ENCODE assay signal across 1 cellular context in genomic region chr4:44678094-44679023, GRCh38.
TF ChIP-seq lines count a peak whose summit lies in the region.

GUF1 (plus strand) TSS chr4:44678420; CDS start chr4:44678623, 203 bp downstream.

TF ChIP-seq in K562, 482 proteins besides CTCF, POLR2A, EP300 and RAD21 (continued from another document and continues in another):
- TF ChIP-seq ZNF318 (IDR thresholded peaks at IDR 0.05; ENCODE audit: borderline replicate concordance in 1 of 2, low read depth in 1 of 2) (no peak), POLR2AphosphoS5 (IDR thresholded peaks at IDR 0.05; ENCODE audit: control insufficient read depth, insufficient read depth, low read depth, low read length) (peak; percentile 83), HDAC3 (IDR thresholded peaks at IDR 0.05; ENCODE audit: borderline replicate concordance, partially characterized antibody) (no peak), KAT7 (CRISPR knock-in tag; IDR thresholded peaks at IDR 0.05; ENCODE audit: borderline replicate concordance) (no peak), LEF1 (IDR thresholded peaks at IDR 0.05) (peak; percentile 21; the same call in 1 of the 2 replicates), ZKSCAN3 (CRISPR knock-in tag; IDR thresholded peaks at IDR 0.05) (no peak), ELF1 (tag; IDR thresholded peaks at IDR 0.05) (peak; percentile 96), XRCC5 (IDR thresholded peaks at IDR 0.05; ENCODE audit: low read depth, low read length) (no peak; the same call in 1 of the 2 replicates), DEAF1 (CRISPR knock-in tag; IDR thresholded peaks at IDR 0.05) (no peak), ADNP (tag; IDR thresholded peaks at IDR 0.05) (no peak), ZMIZ1 (IDR thresholded peaks at IDR 0.05; ENCODE audit: low read depth in 2 of 2, low read length in 2 of 2) (no peak), GATAD2B (IDR thresholded peaks at IDR 0.05; ENCODE audit: borderline replicate concordance) (no peak), ARID3A (IDR thresholded peaks at IDR 0.05; ENCODE audit: borderline replicate concordance, low read depth, low read length) (no peak), BMI1 (IDR thresholded peaks at IDR 0.05; ENCODE audit: low read length) (no peak), ZSCAN32 (CRISPR knock-in tag; IDR thresholded peaks at IDR 0.05) (0 out of 2 replicates have a peak, but pooled peaks have one; percentile 32), ZNF212 (CRISPR knock-in tag; IDR thresholded peaks at IDR 0.05) (no peak), CCAR2 (IDR thresholded peaks at IDR 0.05; ENCODE audit: low read depth, low read length) (no peak), MCM5 (IDR thresholded peaks at IDR 0.05; ENCODE audit: low read depth) (no peak), RBM22 (IDR thresholded peaks at IDR 0.05; ENCODE audit: low read depth, low read length, poor library complexity, severe bottlenecking) (no peak), ZNF518B (CRISPR knock-in tag; IDR thresholded peaks at IDR 0.05) (no peak), POLR2G (IDR thresholded peaks at IDR 0.05; ENCODE audit: low read depth, low read length) (peak; percentile 89), ELF4 (CRISPR knock-in tag; IDR thresholded peaks at IDR 0.05) (0 out of 2 replicates have a peak, but pooled peaks have one; percentile 10), JUND (IDR thresholded peaks at IDR 0.05; ENCODE audit: borderline replicate concordance, low read depth, low read length) (peak; percentile 66; the same call in 1 of the 2 replicates), JUND (tag; IDR thresholded peaks at IDR 0.05; ENCODE audit: borderline replicate concordance, low read depth, low read length) (no peak; the same call in 2 of the 3 replicates), E2F1 (CRISPR knock-in tag; IDR thresholded peaks at IDR 0.05) (no peak), STAG1 (CRISPR knock-in tag; IDR thresholded peaks at IDR 0.05; ENCODE audit: borderline replicate concordance) (no peak), CREBBP (IDR thresholded peaks at IDR 0.05; ENCODE audit: low read depth, low read length) (no peak), MECOM (CRISPR knock-in tag; IDR thresholded peaks at IDR 0.05) (no peak), HNRNPLL (IDR thresholded peaks at IDR 0.05; ENCODE audit: low read depth, low read length, poor library complexity, severe bottlenecking) (no peak), KDM2B (CRISPR knock-in tag; IDR thresholded peaks at IDR 0.05) (no peak), RNF2 (IDR thresholded peaks at IDR 0.05) (0 out of 2 replicates have a peak, but pooled peaks have one; percentile 28), ZNF699 (CRISPR knock-in tag; IDR thresholded peaks at IDR 0.05; ENCODE audit: insufficient replicate concordance) (no peak), DMBX1 (CRISPR knock-in tag; IDR thresholded peaks at IDR 0.05; ENCODE audit: borderline replicate concordance) (no peak), RBM17 (IDR thresholded peaks at IDR 0.05; ENCODE audit: borderline replicate concordance, low read depth, low read length) (no peak), KDM5B (IDR thresholded peaks at IDR 0.05; ENCODE audit: insufficient replicate concordance, low read depth, low read length) (peak; percentile 83), ZNF143 (CRISPR knock-in tag; IDR thresholded peaks at IDR 0.05) (no peak), PRPF4 (IDR thresholded peaks at IDR 0.05; ENCODE audit: insufficient read depth, low read depth, low read length, poor library complexity, severe bottlenecking) (peak; percentile 47), MCM7 (IDR thresholded peaks at IDR 0.05) (no peak), ZNF589 (CRISPR knock-in tag; IDR thresholded peaks at IDR 0.05; ENCODE audit: low read depth) (no peak), SRSF3 (IDR thresholded peaks at IDR 0.05; ENCODE audit: insufficient read depth, low read length) (no peak), CBX2 (IDR thresholded peaks at IDR 0.05; ENCODE audit: insufficient read depth, low read length, poor library complexity, severe bottlenecking) (no peak), NFIC (IDR thresholded peaks at IDR 0.05) (peak; percentile 28), NFATC3 (IDR thresholded peaks at IDR 0.05) (no peak), RBM25 (IDR thresholded peaks at IDR 0.05; ENCODE audit: low read depth, low read length, severe bottlenecking) (no peak)
